Comparison of ENCODE assay signal across 12 cellular contexts in genomic region chr11:62245271-62245753, GRCh38. TPM values are rescaled to one million over a fixed set of nuclear protein-coding genes. Genes with fewer than 3 reads are reported as not detected.
DNase-seq lines count a peak whose midpoint lies in the region; ATAC-seq, FAIRE-seq and TF ChIP-seq lines count a peak whose summit lies in the region.
"Had no signal": no experiment of that assay in that cellular context is flagged by ENCODE, and none has a peak within 500 bp of the region (broad histone marks: within the 10 kb centered on the region; RNA-seq: fewer than 3 reads in every experiment).

No MANE protein-coding gene starts in this region.

- peak; percentile 30 for DNase-seq in GM10248 (ENCODE audit: extremely low spot score)
- peak; percentile 12 for DNase-seq in MG63
- DNase-seq in K562 (ENCODE audit: extremely low read depth in 1 of 4, low spot score in 3 of 4), result peak; percentile 38 to 51 (median 48)
- peak; percentile 79 for DNase-seq in nephron progenitor cell
- no peak for DNase-seq in GM12891 (ENCODE audit: insufficient read length, low spot score)
- DNase-seq in DMS153 (lab: John Stamatoyannopoulos, UW), result no peak
- DNase-seq: anterior cingulate cortex, NCI-H446 had no signal

- CTCF ChIA-PET in GM10248 (lab: Yijun Ruan, JAX) (no interaction called here), K562 (lab: Yijun Ruan, JAX; ENCODE audit: low intra/inter-chr PET ratio) (no interaction called here)

- H3K4me1 Mint-ChIP-seq in nephron progenitor cell, result peaks cover 6% of the 10 kb centered on the region
- H3K4me1 Mint-ChIP-seq: naive thymus-derived CD4-positive, alpha-beta T cell had no signal

- ATAC-seq in K562 (peak; percentile 93), HG03520 (IDR thresholded peaks at IDR 0.05; ENCODE audit: unreplicated experiment) (no peak), GM18502 (IDR thresholded peaks at IDR 0.05; ENCODE audit: poor library complexity, unreplicated experiment) (no peak)
- ATAC-seq: naive thymus-derived CD4-positive, alpha-beta T cell had no signal

- TF ChIP-seq CTCF in GM10248 (IDR thresholded peaks at IDR 0.05; ENCODE audit: control extremely low read depth, extremely low read depth, low read depth, missing control alignments) (no peak), K562 (IDR thresholded peaks at IDR 0.05 in 2 of 3, conservative IDR thresholded peaks at IDR 0.05 in 1 of 3; ENCODE audit: insufficient read depth in 2 of 3, low read depth in 1 of 3, low read length in 3 of 3) (peak; percentile 64 to 73 (median 66)), nephron progenitor cell (IDR thresholded peaks at IDR 0.05) (peak; percentile 28)

- H3K9ac ChIP-seq in K562 (ENCODE audit: insufficient read depth in 1 of 2, low read depth in 2 of 2, low read length in 2 of 2), result no peak overlapping the region

- H3K27me3 ChIP-seq in MG63 (peaks cover 4% of the 10 kb centered on the region; the same call in 1 of the 2 replicates), K562 (ENCODE audit: control insufficient read depth in 2 of 2, insufficient read depth in 2 of 2, low read length in 2 of 2) (peaks cover 0 to 7% of the 10 kb centered on the region in 2 experiments; a peak in 2 of 5 replicates)

- no peaks in the 10 kb centered on the region for H3K27me3 Mint-ChIP-seq in nephron progenitor cell (ENCODE audit: low read depth, poor library complexity)

- FAIRE-seq in K562 (lab: Jason Lieb, UNC) (peak; percentile 62), GM12891 (lab: Jason Lieb, UNC) (no peak)

- TF ChIP-seq EP300 in K562 (IDR thresholded peaks at IDR 0.05; ENCODE audit: low read length), result no peak

- H3K79me2 ChIP-seq in K562 (ENCODE audit: control insufficient read depth, insufficient read depth, low read length), result no peaks in the 10 kb centered on the region

- TF ChIP-seq RAD21 in K562 (CRISPR knock-in tag; conservative IDR thresholded peaks at IDR 0.05 in 1 of 2, IDR thresholded peaks at IDR 0.05 in 1 of 2), result peak; percentile 19 to 61; a peak in 2 of 4 replicates

- H3K4me2 ChIP-seq in K562 (ENCODE audit: insufficient read depth, low read length), result no peak overlapping the region

- H3K36me3 ChIP-seq in MG63 (no peaks in the 10 kb centered on the region), K562 (ENCODE audit: control insufficient read depth, insufficient read depth, low read length) (no peaks in the 10 kb centered on the region)

- in situ Hi-C loops in K562 (cut with MboI), result no loop called here

- peaks cover 11% of the 10 kb centered on the region for H3K9me3 Mint-ChIP-seq in nephron progenitor cell

- no peak overlapping the region for H3K27ac Mint-ChIP-seq in nephron progenitor cell

- H2AFZ ChIP-seq in K562 (ENCODE audit: low read depth, low read length), result no peak overlapping the region

- H3K4me3 ChIP-seq in MG63 (no peak overlapping the region), K562 (no peak overlapping the region)

- no peaks in the 10 kb centered on the region for H3K4me1 ChIP-seq in K562 (replicated peaks in 1 of 2; ENCODE audit: control insufficient read depth in 2 of 2, insufficient read depth in 2 of 2, low read length in 2 of 2)

- 0% methylated on average over 6 of the region's 6 CpGs for WGBS in K562 (ENCODE audit: insufficient coverage, low coverage, missing lambda C conversion rate)

- H3K4me3 Mint-ChIP-seq in nephron progenitor cell, result no peak overlapping the region
- H3K4me3 Mint-ChIP-seq: naive thymus-derived CD4-positive, alpha-beta T cell had no signal

- H4K20me1 ChIP-seq in K562 (replicated peaks; ENCODE audit: control insufficient read depth, insufficient read depth, low read length), result no peaks in the 10 kb centered on the region

- no peak overlapping the region for H3K27ac ChIP-seq in K562 (ENCODE audit: extremely low read depth, low read depth, low read length)

- BruUV-seq in K562 (replicated peaks; lab: Mats Ljungman, UMichigan), result no TSS peak

- no peak for TF ChIP-seq POLR2A in K562 (conservative IDR thresholded peaks at IDR 0.05)
- TF ChIP-seq POLR2A in GM12891 (IDR thresholded peaks at IDR 0.05; ENCODE audit: low read depth, low read length), result no peak

- intact Hi-C loops in K562 (cut with micrococcal nuclease), result loop anchor here (1.0 kb wide), 2 partner anchors 66 to 133 kb away; no protein-coding TSS in a partner anchor

- H3K9me1 ChIP-seq in K562 (ENCODE audit: control insufficient read depth, insufficient read depth, low read length), result no peaks in the 10 kb centered on the region

- H3K36me3 Mint-ChIP-seq in nephron progenitor cell (ENCODE audit: low read depth), result no peaks in the 10 kb centered on the region

- H3K9me3 ChIP-seq in MG63 (no peaks in the 10 kb centered on the region), K562 (replicated peaks; ENCODE audit: control insufficient read depth, insufficient read depth, low read depth, low read length) (no peaks in the 10 kb centered on the region)

- POLR2A ChIA-PET in GM10248 (lab: Yijun Ruan, JAX) (no interaction called here), K562 (lab: Yijun Ruan, JAX) (no interaction called here)

RNA-seq across cellular contexts. Expression of gene SCGB1D2, which starts 3.3 kb away (rescaled TPM):
- not detected in 2 replicates for total RNA-seq in MG63 (2014; rRNA removed; shearing (Covaris generic); ENCODE audit: low replicate concordance)
- total RNA-seq in K562 (2011; cell fraction: chromatin; rRNA removed; ENCODE audit: low replicate concordance), result not detected in 2 replicates
- not detected in 2 replicates for total RNA-seq in K562 (2011; cell fraction: nucleolus; rRNA removed)
- total RNA-seq in K562 (2011; cell fraction: nucleoplasm; rRNA removed), result not detected in 2 replicates
- total RNA-seq in K562 (2014; rRNA removed), result not detected in 2 replicates
- not detected in 2 replicates for total RNA-seq in K562 (2014; rRNA removed; fragmentation: Illumina TruSeq; extraction: Trizol)
- not detected in 2 replicates for total RNA-seq in K562 (2015; rRNA removed; fragmentation: Illumina TruSeq; extraction: Trizol)
- not detected in 2 replicates for total RNA-seq in K562 (2021)
- polyA plus RNA-seq in K562 (2011; rRNA removed), result not detected in 2 replicates
- polyA plus RNA-seq in K562 (2011; cell fraction: cytosol; rRNA removed), result not detected in 2 replicates
- not detected in 2 replicates for polyA plus RNA-seq in K562 (2011; cell fraction: nucleus; rRNA removed)
- polyA plus RNA-seq in K562 (2012), result not detected in 2 replicates
- polyA plus RNA-seq in K562 (2014; fragmentation: Illumina TruSeq; extraction: Trizol), result not detected in 2 replicates
- polyA plus RNA-seq in K562 (2014; fragmentation: Nextera tagmentation; extraction: Ambion mirVana), result not detected
- polyA plus RNA-seq in K562 (2014; rRNA removed), result not detected in 2 replicates
- not detected in 2 replicates for polyA minus RNA-seq in K562 (2011; rRNA and poly(A)+ RNA removed)
- not detected in 2 replicates for polyA minus RNA-seq in K562 (2011; cell fraction: cytosol; rRNA and poly(A)+ RNA removed)
- not detected in 2 replicates for polyA minus RNA-seq in K562 (2011; cell fraction: nucleus; rRNA and poly(A)+ RNA removed)
- polyA plus RNA-seq in GM12891 (2012; ENCODE audit: low read depth, missing spikeins), result not detected
- total RNA-seq: naive thymus-derived CD4-positive, alpha-beta T cell; temporal lobe had no signal
- polyA plus RNA-seq: naive thymus-derived CD4-positive, alpha-beta T cell had no signal

RNA-seq across cellular contexts. Expression of gene SCGB2A2, which starts 24.6 kb away (rescaled TPM):
- total RNA-seq in MG63 (2014; rRNA removed; shearing (Covaris generic); ENCODE audit: low replicate concordance), result not detected in 2 replicates
- total RNA-seq in K562 (2011; cell fraction: chromatin; rRNA removed; ENCODE audit: low replicate concordance), result not detected in 2 replicates
- not detected in 2 replicates for total RNA-seq in K562 (2011; cell fraction: nucleolus; rRNA removed)
- not detected in 2 replicates for total RNA-seq in K562 (2011; cell fraction: nucleoplasm; rRNA removed)
- not detected in 2 replicates for total RNA-seq in K562 (2014; rRNA removed)
- not detected in 2 replicates for total RNA-seq in K562 (2014; rRNA removed; fragmentation: Illumina TruSeq; extraction: Trizol)
- not detected in 2 replicates for total RNA-seq in K562 (2015; rRNA removed; fragmentation: Illumina TruSeq; extraction: Trizol)
- total RNA-seq in K562 (2021), result not detected in 2 replicates
- polyA plus RNA-seq in K562 (2011; rRNA removed), result not detected in 2 replicates
- not detected in 2 replicates for polyA plus RNA-seq in K562 (2011; cell fraction: cytosol; rRNA removed)
- not detected in 2 replicates for polyA plus RNA-seq in K562 (2011; cell fraction: nucleus; rRNA removed)
- not detected in 2 replicates for polyA plus RNA-seq in K562 (2012)
- not detected in 2 replicates for polyA plus RNA-seq in K562 (2014; fragmentation: Illumina TruSeq; extraction: Trizol)
- not detected for polyA plus RNA-seq in K562 (2014; fragmentation: Nextera tagmentation; extraction: Ambion mirVana)
- polyA plus RNA-seq in K562 (2014; rRNA removed), result not detected in 2 replicates
- not detected in 2 replicates for polyA minus RNA-seq in K562 (2011; rRNA and poly(A)+ RNA removed)
- not detected in 2 replicates for polyA minus RNA-seq in K562 (2011; cell fraction: cytosol; rRNA and poly(A)+ RNA removed)
- polyA minus RNA-seq in K562 (2011; cell fraction: nucleus; rRNA and poly(A)+ RNA removed), result not detected in 2 replicates
- not detected for polyA plus RNA-seq in GM12891 (2012; ENCODE audit: low read depth, missing spikeins)
- total RNA-seq: naive thymus-derived CD4-positive, alpha-beta T cell; temporal lobe had no signal
- polyA plus RNA-seq: naive thymus-derived CD4-positive, alpha-beta T cell had no signal

RNA-seq across cellular contexts. Expression of gene SCGB2A1, which starts 36.8 kb away (rescaled TPM):
- not detected in 2 replicates for total RNA-seq in MG63 (2014; rRNA removed; shearing (Covaris generic); ENCODE audit: low replicate concordance)
- total RNA-seq in K562 (2011; cell fraction: chromatin; rRNA removed; ENCODE audit: low replicate concordance), result not detected in 2 replicates
- not detected in 2 replicates for total RNA-seq in K562 (2011; cell fraction: nucleolus; rRNA removed)
- not detected in 2 replicates for total RNA-seq in K562 (2011; cell fraction: nucleoplasm; rRNA removed)
- not detected in 2 replicates for total RNA-seq in K562 (2014; rRNA removed)
- total RNA-seq in K562 (2014; rRNA removed; fragmentation: Illumina TruSeq; extraction: Trizol), result not detected in 2 replicates
- total RNA-seq in K562 (2015; rRNA removed; fragmentation: Illumina TruSeq; extraction: Trizol), result not detected in 2 replicates
- not detected in 2 replicates for total RNA-seq in K562 (2021)
- polyA plus RNA-seq in K562 (2011; rRNA removed), result not detected in 2 replicates
- polyA plus RNA-seq in K562 (2011; cell fraction: cytosol; rRNA removed), result not detected in 2 replicates
- not detected in 2 replicates for polyA plus RNA-seq in K562 (2011; cell fraction: nucleus; rRNA removed)
- polyA plus RNA-seq in K562 (2012), result not detected in 2 replicates
- polyA plus RNA-seq in K562 (2014; fragmentation: Illumina TruSeq; extraction: Trizol), result not detected in 2 replicates
- not detected for polyA plus RNA-seq in K562 (2014; fragmentation: Nextera tagmentation; extraction: Ambion mirVana)
- polyA plus RNA-seq in K562 (2014; rRNA removed), result not detected in 2 replicates
- polyA minus RNA-seq in K562 (2011; rRNA and poly(A)+ RNA removed), result not detected in 2 replicates
- not detected in 2 replicates for polyA minus RNA-seq in K562 (2011; cell fraction: cytosol; rRNA and poly(A)+ RNA removed)
- polyA minus RNA-seq in K562 (2011; cell fraction: nucleus; rRNA and poly(A)+ RNA removed), result not detected in 2 replicates
- not detected for polyA plus RNA-seq in GM12891 (2012; ENCODE audit: low read depth, missing spikeins)
- total RNA-seq: naive thymus-derived CD4-positive, alpha-beta T cell; temporal lobe had no signal
- polyA plus RNA-seq: naive thymus-derived CD4-positive, alpha-beta T cell had no signal

RNA-seq across cellular contexts. Expression of gene SCGB1D4, which starts 53.6 kb away (rescaled TPM):
- total RNA-seq in MG63 (2014; rRNA removed; shearing (Covaris generic); ENCODE audit: low replicate concordance), result not detected in 2 replicates
- total RNA-seq in K562 (2011; cell fraction: chromatin; rRNA removed; ENCODE audit: low replicate concordance), result not detected in 2 replicates
- total RNA-seq in K562 (2011; cell fraction: nucleolus; rRNA removed), result not detected in 2 replicates
- total RNA-seq in K562 (2011; cell fraction: nucleoplasm; rRNA removed), result not detected in 2 replicates
- total RNA-seq in K562 (2014; rRNA removed) (not detected in 2 replicates), K562 (2014; rRNA removed; fragmentation: Illumina TruSeq; extraction: Trizol) (not detected in 2 replicates), K562 (2015; rRNA removed; fragmentation: Illumina TruSeq; extraction: Trizol) (not detected in 2 replicates), K562 (2021) (not detected in 2 replicates)
- polyA plus RNA-seq in K562 (2011; rRNA removed) (not detected in 2 replicates), K562 (2014; fragmentation: Illumina TruSeq; extraction: Trizol) (not detected in 2 replicates), K562 (2014; fragmentation: Nextera tagmentation; extraction: Ambion mirVana) (not detected), K562 (2014; rRNA removed) (not detected in 2 replicates)
- not detected in 2 replicates for polyA plus RNA-seq in K562 (2011; cell fraction: cytosol; rRNA removed)
- polyA plus RNA-seq in K562 (2011; cell fraction: nucleus; rRNA removed), result not detected in 2 replicates
- polyA plus RNA-seq in K562 (2012), result not detected in 2 replicates
- polyA minus RNA-seq in K562 (2011; rRNA and poly(A)+ RNA removed), result not detected in 2 replicates
- not detected in 2 replicates for polyA minus RNA-seq in K562 (2011; cell fraction: cytosol; rRNA and poly(A)+ RNA removed)
- not detected in 2 replicates for polyA minus RNA-seq in K562 (2011; cell fraction: nucleus; rRNA and poly(A)+ RNA removed)
- polyA plus RNA-seq in GM12891 (2012; ENCODE audit: low read depth, missing spikeins), result not detected
- total RNA-seq: naive thymus-derived CD4-positive, alpha-beta T cell; temporal lobe had no signal
- polyA plus RNA-seq: naive thymus-derived CD4-positive, alpha-beta T cell had no signal

RNA-seq across cellular contexts. Expression of gene SCGB1D1, which starts 55.3 kb away (rescaled TPM):
- total RNA-seq in MG63 (2014; rRNA removed; shearing (Covaris generic); ENCODE audit: low replicate concordance), result not detected in 2 replicates
- not detected in 2 replicates for total RNA-seq in K562 (2011; cell fraction: chromatin; rRNA removed; ENCODE audit: low replicate concordance)
- not detected in 2 replicates for total RNA-seq in K562 (2011; cell fraction: nucleolus; rRNA removed)
- total RNA-seq in K562 (2011; cell fraction: nucleoplasm; rRNA removed), result not detected in 2 replicates
- not detected in 2 replicates for total RNA-seq in K562 (2014; rRNA removed)
- not detected in 2 replicates for total RNA-seq in K562 (2014; rRNA removed; fragmentation: Illumina TruSeq; extraction: Trizol)
- not detected in 2 replicates for total RNA-seq in K562 (2015; rRNA removed; fragmentation: Illumina TruSeq; extraction: Trizol)
- not detected in 2 replicates for total RNA-seq in K562 (2021)
- polyA plus RNA-seq in K562 (2011; rRNA removed), result not detected in 2 replicates
- polyA plus RNA-seq in K562 (2011; cell fraction: cytosol; rRNA removed), result not detected in 2 replicates
- not detected in 2 replicates for polyA plus RNA-seq in K562 (2011; cell fraction: nucleus; rRNA removed)
- not detected in 2 replicates for polyA plus RNA-seq in K562 (2012)
- not detected in 2 replicates for polyA plus RNA-seq in K562 (2014; fragmentation: Illumina TruSeq; extraction: Trizol)
- not detected for polyA plus RNA-seq in K562 (2014; fragmentation: Nextera tagmentation; extraction: Ambion mirVana)
- not detected in 2 replicates for polyA plus RNA-seq in K562 (2014; rRNA removed)
- polyA minus RNA-seq in K562 (2011; rRNA and poly(A)+ RNA removed), result not detected in 2 replicates
- not detected in 2 replicates for polyA minus RNA-seq in K562 (2011; cell fraction: cytosol; rRNA and poly(A)+ RNA removed)
- polyA minus RNA-seq in K562 (2011; cell fraction: nucleus; rRNA and poly(A)+ RNA removed), result not detected in 2 replicates
- not detected for polyA plus RNA-seq in GM12891 (2012; ENCODE audit: low read depth, missing spikeins)
- total RNA-seq: naive thymus-derived CD4-positive, alpha-beta T cell; temporal lobe had no signal
- polyA plus RNA-seq: naive thymus-derived CD4-positive, alpha-beta T cell had no signal

Comparison
In these comparisons a context has a peak if more than half of its experiments do, and no peak if none do; other contexts are left out.
1. DNase-seq: peak in GM10248 (single experiment), MG63 (single experiment), K562 (4 of 4) and nephron progenitor cell (single experiment); none in GM12891 (single experiment) and DMS153 (single experiment).